In the genomic region with DNA sequence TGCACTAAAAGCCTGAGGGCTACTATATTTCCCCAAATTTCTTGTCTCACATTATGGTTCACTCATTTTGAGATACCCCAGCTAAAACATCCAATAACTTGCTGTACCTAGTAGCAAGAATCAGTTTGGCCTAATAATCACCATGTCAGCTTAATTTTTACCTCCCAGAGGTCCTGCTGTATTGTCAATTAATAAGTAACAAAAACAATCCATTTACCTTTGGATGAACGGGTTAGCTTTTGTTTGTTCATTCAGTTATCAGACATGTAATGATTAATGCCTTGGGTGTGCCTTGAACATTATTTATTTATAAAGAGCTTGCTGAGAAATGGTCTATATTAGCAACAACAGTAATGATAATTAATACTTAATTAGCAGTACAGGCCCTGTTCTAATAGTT, we compare ENCODE assay signal across 14 cellular contexts. TPM values are rescaled to one million over a fixed set of nuclear protein-coding genes. Genes with fewer than 3 reads are reported as not detected.
A peak's percentile ranks its signal among the peaks of the same experiment; 100 is the strongest.
DNase-seq lines count a peak whose midpoint lies in the region; ATAC-seq and TF ChIP-seq lines count a peak whose summit lies in the region.
"Had no signal": no experiment of that assay in that cellular context is flagged by ENCODE, and none has a peak within 500 bp of the region (broad histone marks: within the 10 kb centered on the region; RNA-seq: fewer than 3 reads in every experiment).

No MANE protein-coding gene starts in this region.

- POLR2A ChIA-PET in T-cell (lab: Charles Lee) = interaction anchor here in 1 of 2 donors (0.6 to 0.9 kb wide), 2 partner anchors 32 to 57 kb away, joined by 3 to 7 read pairs; a partner anchor contains a TSS

- peaks cover 33% of the 10 kb centered on the region for H3K4me1 Mint-ChIP-seq in activated naive CD8-positive, alpha-beta T cell (ENCODE audit: low read depth)
- peaks cover 20% of the 10 kb centered on the region for H3K4me1 Mint-ChIP-seq in activated naive CD8-positive, alpha-beta T cell treated with anti-CD3 and anti-CD28 coated beads, Interleukin-2, amount 50 U/mL, for 24 hours
- peaks cover 28 to 38% (median 37%) of the 10 kb centered on the region in 3 donors for H3K4me1 Mint-ChIP-seq in T-cell
- H3K4me1 Mint-ChIP-seq in progenitor cell of endocrine pancreas (ENCODE audit: low read depth) = peaks cover 40% of the 10 kb centered on the region
- H3K4me1 Mint-ChIP-seq: H9 had no signal

- no peaks in the 10 kb centered on the region for H3K27me3 Mint-ChIP-seq in activated naive CD8-positive, alpha-beta T cell
- no peaks in the 10 kb centered on the region for H3K27me3 Mint-ChIP-seq in activated naive CD8-positive, alpha-beta T cell treated with anti-CD3 and anti-CD28 coated beads, Interleukin-2, amount 50 U/mL, for 24 hours
- H3K27me3 Mint-ChIP-seq in T-cell (no peaks in the 10 kb centered on the region), progenitor cell of endocrine pancreas (no peaks in the 10 kb centered on the region)
- H3K27me3 Mint-ChIP-seq: IgD-negative memory B cell had no signal

- H3K27ac Mint-ChIP-seq in activated naive CD8-positive, alpha-beta T cell = peak overlapping the region; percentile 43
- H3K27ac Mint-ChIP-seq in activated naive CD8-positive, alpha-beta T cell treated with anti-CD3 and anti-CD28 coated beads, Interleukin-2, amount 50 U/mL, for 24 hours = no peak overlapping the region
- peak overlapping the region; percentile 33 to 36 for H3K27ac Mint-ChIP-seq in T-cell
- H3K27ac Mint-ChIP-seq in progenitor cell of endocrine pancreas = peak overlapping the region; percentile 22
- H3K27ac Mint-ChIP-seq: H9, IgD-negative memory B cell had no signal

- no peak for ATAC-seq in activated naive CD8-positive, alpha-beta T cell treated with anti-CD3 and anti-CD28 coated beads, Interleukin-2, amount 50 U/mL, for 24 hours
- no peak for ATAC-seq in T-cell (replicated peaks in 1 of 4)

- H3K36me3 Mint-ChIP-seq in activated naive CD8-positive, alpha-beta T cell = peaks cover 3% of the 10 kb centered on the region
- peaks cover 17% of the 10 kb centered on the region for H3K36me3 Mint-ChIP-seq in activated naive CD8-positive, alpha-beta T cell treated with anti-CD3 and anti-CD28 coated beads, Interleukin-2, amount 50 U/mL, for 24 hours (ENCODE audit: low read depth)
- peaks cover 31% of the 10 kb centered on the region for H3K36me3 Mint-ChIP-seq in T-cell
- peaks cover 19% of the 10 kb centered on the region for H3K36me3 Mint-ChIP-seq in progenitor cell of endocrine pancreas (ENCODE audit: insufficient read depth)

- DNase-seq in activated naive CD8-positive, alpha-beta T cell treated with anti-CD3 and anti-CD28 coated beads, Interleukin-2, amount 50 U/mL, for 24 hours = no peak
- DNase-seq in T-cell = no peak
- peak; percentile 25 for DNase-seq in kidney tubule cell (ENCODE audit: low spot score)
- DNase-seq in progenitor cell of endocrine pancreas (ENCODE audit: low spot score, unreplicated experiment) = no peak
- no peak for DNase-seq in NCI-H345 treated with DMSO at 0.1 percent for 48 hours (lab: John Stamatoyannopoulos, UW; ENCODE audit: unreplicated experiment)
- no peak for DNase-seq in SIG-M5 (lab: John Stamatoyannopoulos, UW)
- DNase-seq in NCI-H1694 (lab: John Stamatoyannopoulos, UW) = no peak
- DNase-seq: Calu3, H9, NCI-H1436, NCI-H2029 treated with DMSO at 0.1 percent for 48 hours, NCI-H510A had no signal

- H3K4me3 Mint-ChIP-seq in activated naive CD8-positive, alpha-beta T cell = no peak overlapping the region
- H3K4me3 Mint-ChIP-seq in activated naive CD8-positive, alpha-beta T cell treated with anti-CD3 and anti-CD28 coated beads, Interleukin-2, amount 50 U/mL, for 24 hours = no peak overlapping the region
- H3K4me3 Mint-ChIP-seq in T-cell (no peak overlapping the region), progenitor cell of endocrine pancreas (ENCODE audit: low read depth) (peak overlapping the region; percentile 5)
- H3K4me3 Mint-ChIP-seq: H9, IgD-negative memory B cell had no signal

- TF ChIP-seq CTCF in progenitor cell of endocrine pancreas (IDR thresholded peaks at IDR 0.05; ENCODE audit: unreplicated experiment) = no peak

- H3K9me3 Mint-ChIP-seq in activated naive CD8-positive, alpha-beta T cell (ENCODE audit: low read depth) = no peaks in the 10 kb centered on the region
- H3K9me3 Mint-ChIP-seq in activated naive CD8-positive, alpha-beta T cell treated with anti-CD3 and anti-CD28 coated beads, Interleukin-2, amount 50 U/mL, for 24 hours = no peaks in the 10 kb centered on the region
- H3K9me3 Mint-ChIP-seq in T-cell = no peaks in the 10 kb centered on the region
- H3K9me3 Mint-ChIP-seq in progenitor cell of endocrine pancreas (ENCODE audit: low read depth) = peaks cover 5% of the 10 kb centered on the region
- H3K9me3 Mint-ChIP-seq: H9, IgD-negative memory B cell had no signal

- CTCF ChIA-PET in T-cell (lab: Charles Lee) = interaction anchor here (0.5 to 0.9 kb wide), 2 partner anchors 246 to 274 kb away, joined by 3 read pairs; no protein-coding TSS in a partner anchor

RNA-seq across cellular contexts. Expression of a gene that starts 57.0 kb away (rescaled TPM):
- total RNA-seq in T-cell = 10 to 100 TPM; 61.2 to 73.2 (median 66.5) TPM
- 50.2 and 53.1 TPM in 2 replicates for total RNA-seq in progenitor cell of endocrine pancreas
